Comparison of ENCODE assay signal across 9 cellular contexts in the genomic region with DNA sequence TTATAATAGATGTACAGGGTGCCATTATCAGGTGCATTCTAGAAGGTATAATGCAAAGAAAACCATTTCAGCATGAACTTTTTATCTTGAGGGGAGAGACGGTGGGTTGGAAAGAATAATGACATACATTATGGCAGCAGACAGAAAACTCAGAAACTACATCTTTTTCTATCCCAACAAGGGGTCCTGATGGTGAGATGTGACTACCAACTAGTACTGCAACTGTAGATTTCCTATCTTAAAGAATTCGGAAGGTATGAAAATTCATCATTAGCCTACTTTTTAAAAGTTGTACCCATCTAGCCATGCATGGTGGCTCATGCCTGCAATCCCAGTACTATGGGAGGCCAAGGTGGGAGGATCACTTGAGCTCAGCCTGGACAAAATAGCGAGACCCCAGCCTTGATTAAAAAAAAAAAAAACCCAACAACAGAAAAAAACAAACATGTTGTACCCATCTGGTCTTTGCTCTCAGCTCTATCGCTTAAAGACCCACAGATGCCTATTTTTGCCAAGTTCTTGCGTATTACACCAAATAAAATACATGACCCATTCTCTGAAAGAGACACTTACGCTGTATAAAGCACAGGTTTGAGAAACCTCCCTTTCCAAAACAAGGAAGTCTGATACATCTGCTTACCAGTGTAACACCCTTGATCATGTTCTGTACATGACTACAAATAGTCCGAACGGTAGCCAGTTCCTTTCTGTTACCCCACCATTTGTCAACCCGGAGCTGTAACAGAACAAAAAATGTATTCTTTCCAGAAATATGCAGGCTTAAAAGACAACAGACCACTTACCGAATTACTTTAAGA. TPM values are rescaled to one million over a fixed set of nuclear protein-coding genes. Genes with fewer than 3 reads are reported as not detected.
DNase-seq lines count a peak whose midpoint lies in the region; ATAC-seq and TF ChIP-seq lines count a peak whose summit lies in the region.
"Had no signal": no experiment of that assay in that cellular context is flagged by ENCODE, and none has a peak within 500 bp of the region (broad histone marks: within the 10 kb centered on the region; RNA-seq: fewer than 3 reads in every experiment).

No MANE protein-coding gene starts in this region.

- ATAC-seq in activated T-cell treated with anti-CD3 and anti-CD28 coated beads, Interleukin-2, amount 50 U/mL, for 4 hours = no peak
- no peak for ATAC-seq in activated naive CD8-positive, alpha-beta T cell treated with anti-CD3 and anti-CD28 coated beads, Interleukin-2, amount 10 ng/mL, durations not matched to agents 7 days and 5 days (ENCODE audit: low read depth)
- ATAC-seq in left lung = no peak

- H3K4me3 Mint-ChIP-seq in activated T-cell treated with anti-CD3 and anti-CD28 coated beads, Interleukin-2, amount 50 U/mL, for 4 hours = peak overlapping the region; percentile 99
- H3K4me3 Mint-ChIP-seq in activated naive CD8-positive, alpha-beta T cell treated with anti-CD3 and anti-CD28 coated beads, Interleukin-2, amount 10 ng/mL, durations not matched to agents 7 days and 5 days = peak overlapping the region; percentile 95

- H3K27ac ChIP-seq in left lung = no peak overlapping the region
- H3K27ac ChIP-seq in tibial artery = peak overlapping the region; percentile 87 to 97

- H3K9me3 ChIP-seq in left lung (no peaks in the 10 kb centered on the region), tibial artery (no peaks in the 10 kb centered on the region)

- H3K27ac Mint-ChIP-seq in activated naive CD8-positive, alpha-beta T cell treated with anti-CD3 and anti-CD28 coated beads, Interleukin-2, amount 10 ng/mL, durations not matched to agents 7 days and 5 days = peak overlapping the region; percentile 97

- peaks cover 62% of the 10 kb centered on the region for H3K36me3 Mint-ChIP-seq in activated T-cell treated with anti-CD3 and anti-CD28 coated beads, Interleukin-2, amount 50 U/mL, for 4 hours (ENCODE audit: insufficient read depth)
- peaks cover 42% of the 10 kb centered on the region for H3K36me3 Mint-ChIP-seq in activated naive CD8-positive, alpha-beta T cell treated with anti-CD3 and anti-CD28 coated beads, Interleukin-2, amount 10 ng/mL, durations not matched to agents 7 days and 5 days

- TF ChIP-seq CTCF in left lung (IDR thresholded peaks at IDR 0.05) = no peak
- TF ChIP-seq CTCF in tibial artery (IDR thresholded peaks at IDR 0.05) = no peak

- intact Hi-C loops in left lung (cut with DNase I) (no loop called here), tibial artery (cut with DNase I; ENCODE audit: low total_unique reads) (loop anchor here (5.0 kb wide), 1 partner anchor 70 kb away; the partner anchor contains the start of gene UGDH)

- no peaks in the 10 kb centered on the region for H3K27me3 Mint-ChIP-seq in activated T-cell treated with anti-CD3 and anti-CD28 coated beads, Interleukin-2, amount 50 U/mL, for 4 hours (ENCODE audit: low read depth)
- no peaks in the 10 kb centered on the region for H3K27me3 Mint-ChIP-seq in activated naive CD8-positive, alpha-beta T cell treated with anti-CD3 and anti-CD28 coated beads, Interleukin-2, amount 10 ng/mL, durations not matched to agents 7 days and 5 days

- H3K4me1 ChIP-seq in left lung (peaks cover 17 to 42% of the 10 kb centered on the region in 2 donors), tibial artery (peaks cover 0 to 30% (median 22%) of the 10 kb centered on the region in 4 donors)

- DNase-seq in activated T-cell treated with anti-CD3 and anti-CD28 coated beads, Interleukin-2, amount 50 U/mL, for 4 hours = no peak
- no peak for DNase-seq in activated T-cell treated with anti-CD3 and anti-CD28 coated beads, Interleukin-2, amount 50 U/mL, for 1 hour
- DNase-seq in activated naive CD8-positive, alpha-beta T cell treated with anti-CD3 and anti-CD28 coated beads, Interleukin-2, amount 10 ng/mL, durations not matched to agents 7 days and 5 days = no peak
- DNase-seq in left lung (no peak), tibial artery (no peak), globus pallidus (ENCODE audit: low spot score) (no peak), anterior cingulate cortex (lab: John Stamatoyannopoulos, UW) (no peak), DMS 273 (lab: John Stamatoyannopoulos, UW; ENCODE audit: unreplicated experiment) (no peak)
- DNase-seq: DMS153 had no signal

- H3K36me3 ChIP-seq in left lung (peaks cover 7 to 57% of the 10 kb centered on the region in 2 donors), tibial artery (peaks cover 54 to 56% (median 55%) of the 10 kb centered on the region in 3 donors)

- POLR2A ChIA-PET in activated naive CD8-positive, alpha-beta T cell treated with anti-CD3 and anti-CD28 coated beads, Interleukin-2, amount 10 ng/mL, durations not matched to agents 7 days and 5 days (lab: Charles Lee) = interaction anchor here (0.6 to 2.8 kb wide), 5 partner anchors 12 to 569 kb away, joined by 3 to 16 read pairs (median 3); partner anchors contain the start of gene SMIM14

- peak overlapping the region; percentile 76 to 83 for H3K4me3 ChIP-seq in left lung
- peak overlapping the region; percentile 63 to 88 for H3K4me3 ChIP-seq in tibial artery

- H3K4me1 Mint-ChIP-seq in activated T-cell treated with anti-CD3 and anti-CD28 coated beads, Interleukin-2, amount 50 U/mL, for 4 hours (ENCODE audit: low read depth) = peaks cover 46% of the 10 kb centered on the region
- peaks cover 44% of the 10 kb centered on the region for H3K4me1 Mint-ChIP-seq in activated naive CD8-positive, alpha-beta T cell treated with anti-CD3 and anti-CD28 coated beads, Interleukin-2, amount 10 ng/mL, durations not matched to agents 7 days and 5 days

- no peaks in the 10 kb centered on the region for H3K9me3 Mint-ChIP-seq in activated T-cell treated with anti-CD3 and anti-CD28 coated beads, Interleukin-2, amount 50 U/mL, for 4 hours
- H3K9me3 Mint-ChIP-seq in activated naive CD8-positive, alpha-beta T cell treated with anti-CD3 and anti-CD28 coated beads, Interleukin-2, amount 10 ng/mL, durations not matched to agents 7 days and 5 days = no peaks in the 10 kb centered on the region

- H3K27me3 ChIP-seq in left lung = no peaks in the 10 kb centered on the region
- no peaks in the 10 kb centered on the region for H3K27me3 ChIP-seq in tibial artery

RNA-seq across cellular contexts. Expression of gene RPL9, which starts 1.6 kb away (rescaled TPM):
- 1,000 to 10,000 TPM; 2,182 to 2,398 (median 2,351) TPM for total RNA-seq in activated T-cell treated with anti-CD3 and anti-CD28 coated beads, Interleukin-2, amount 50 U/mL, for 4 hours
- total RNA-seq in activated naive CD8-positive, alpha-beta T cell treated with anti-CD3 and anti-CD28 coated beads, Interleukin-2, amount 10 ng/mL, durations not matched to agents 7 days and 5 days = 1,000 to 10,000 TPM; 1,040 to 1,200 TPM
- 1,000 to 10,000 TPM in 1 of 2 donors, 100 to 1,000 TPM in 1; 974 to 1,439 TPM for total RNA-seq in left lung

RNA-seq across cellular contexts. Expression of gene LIAS, which starts 1.7 kb away (rescaled TPM):
- 10 to 100 TPM; 36.2 to 38.7 (median 36.5) TPM for total RNA-seq in activated T-cell treated with anti-CD3 and anti-CD28 coated beads, Interleukin-2, amount 50 U/mL, for 4 hours
- 10 to 100 TPM; 16.0 to 18.0 TPM for total RNA-seq in activated naive CD8-positive, alpha-beta T cell treated with anti-CD3 and anti-CD28 coated beads, Interleukin-2, amount 10 ng/mL, durations not matched to agents 7 days and 5 days
- total RNA-seq in left lung = 10 to 100 TPM in 1 of 2 donors, 1 to 10 TPM in 1; 9.6 to 11.0 TPM

RNA-seq across cellular contexts. Expression of gene KLB, which starts 50.4 kb away (rescaled TPM):
- not detected for total RNA-seq in activated T-cell treated with anti-CD3 and anti-CD28 coated beads, Interleukin-2, amount 50 U/mL, for 4 hours
- not detected for total RNA-seq in activated naive CD8-positive, alpha-beta T cell treated with anti-CD3 and anti-CD28 coated beads, Interleukin-2, amount 10 ng/mL, durations not matched to agents 7 days and 5 days
- 1 to 10 TPM in 1 of 2 donors, under 1 TPM in 1; 0.34 to 2.2 TPM for total RNA-seq in left lung

Comparison
In these comparisons a context has a peak if more than half of its experiments do, and no peak if none do; other contexts are left out.
1. H3K27ac ChIP-seq: peak in tibial artery (2 of 2); none in left lung (0 of 2).